Comparison of ENCODE assay signal across 7 cellular contexts in genomic region chr19:48644355-48644754, GRCh38. TPM values are rescaled to one million over a fixed set of nuclear protein-coding genes. Genes with fewer than 3 reads are reported as not detected.
A peak's percentile ranks its signal among the peaks of the same experiment; 100 is the strongest.
DNase-seq lines count a peak whose midpoint lies in the region; ATAC-seq and TF ChIP-seq lines count a peak whose summit lies in the region.
"Had no signal": no experiment of that assay in that cellular context is flagged by ENCODE, and none has a peak within 500 bp of the region (broad histone marks: within the 10 kb centered on the region; RNA-seq: fewer than 3 reads in every experiment).

No MANE protein-coding gene starts in this region.

- no peaks in the 10 kb centered on the region for H3K36me3 Mint-ChIP-seq in activated naive CD4-positive, alpha-beta T cell treated with anti-CD3 and anti-CD28 coated beads, Interleukin-2, amount 10 ng/mL, durations not matched to agents 7 days and 5 days
- H3K36me3 Mint-ChIP-seq in stimulated activated naive B cell treated with anti-CD40 and anti-IgM and Interleukin-4, amounts not matched to agents 10 μg/mL and 1 μg/mL and 100 μg/mL, for 72 hours, result peaks cover 0 to 5% of the 10 kb centered on the region in 2 donors

- H3K27ac ChIP-seq in hepatocyte (no peak overlapping the region), stomach smooth muscle (ENCODE audit: low read length) (no peak overlapping the region)

- H3K9me3 ChIP-seq in hepatocyte (ENCODE audit: low read depth), result no peaks in the 10 kb centered on the region
- no peaks in the 10 kb centered on the region for H3K9me3 ChIP-seq in stomach smooth muscle (ENCODE audit: control insufficient read depth in 2 of 2, low read length in 2 of 2)

- H3K4me1 Mint-ChIP-seq in activated naive CD4-positive, alpha-beta T cell treated with anti-CD3 and anti-CD28 coated beads, Interleukin-2, amount 10 ng/mL, durations not matched to agents 7 days and 5 days, result peaks cover 50% of the 10 kb centered on the region
- peaks cover 30 to 40% of the 10 kb centered on the region in 2 donors for H3K4me1 Mint-ChIP-seq in stimulated activated naive B cell treated with anti-CD40 and anti-IgM and Interleukin-4, amounts not matched to agents 10 μg/mL and 1 μg/mL and 100 μg/mL, for 72 hours

- peaks cover 11% of the 10 kb centered on the region for H3K4me1 ChIP-seq in hepatocyte (ENCODE audit: insufficient read depth)
- peaks cover 19% of the 10 kb centered on the region for H3K4me1 ChIP-seq in stomach smooth muscle (ENCODE audit: control insufficient read depth, insufficient read depth, low read length)

- 70% methylated on average over 4 of the region's 4 CpGs for WGBS in hepatocyte (ENCODE audit: low lambda C conversion rate, missing lambda C conversion rate)

- H3K4me2 ChIP-seq in hepatocyte, result peak overlapping the region; percentile 99

- H3K36me3 ChIP-seq in hepatocyte (replicated peaks; ENCODE audit: insufficient read depth, low read depth) (no peaks in the 10 kb centered on the region), stomach smooth muscle (ENCODE audit: control insufficient read depth in 2 of 2, insufficient read depth in 2 of 2, low read length in 2 of 2) (no peaks in the 10 kb centered on the region)

- no peak overlapping the region for H3K27ac Mint-ChIP-seq in activated naive CD4-positive, alpha-beta T cell treated with anti-CD3 and anti-CD28 coated beads, Interleukin-2, amount 10 ng/mL, durations not matched to agents 7 days and 5 days
- no peak overlapping the region for H3K27ac Mint-ChIP-seq in stimulated activated naive B cell treated with anti-CD40 and anti-IgM and Interleukin-4, amounts not matched to agents 10 μg/mL and 1 μg/mL and 100 μg/mL, for 72 hours

- H4K20me1 ChIP-seq in hepatocyte (ENCODE audit: insufficient read depth, poor library complexity, severe bottlenecking), result no peaks in the 10 kb centered on the region

- H3K4me3 ChIP-seq in hepatocyte (no peak overlapping the region), stomach smooth muscle (ENCODE audit: low read length in 2 of 2) (peak overlapping the region; percentile 79 to 87)

- no peak overlapping the region for H2AFZ ChIP-seq in hepatocyte

- H3K27me3 ChIP-seq in hepatocyte (no peaks in the 10 kb centered on the region), stomach smooth muscle (ENCODE audit: control insufficient read depth in 1 of 2, insufficient read depth in 2 of 2, low read length in 2 of 2) (no peaks in the 10 kb centered on the region)

- peak overlapping the region; percentile 32 to 36 for H3K9ac ChIP-seq in stomach smooth muscle (ENCODE audit: low read length in 2 of 2)

- H3K9me3 Mint-ChIP-seq in activated naive CD4-positive, alpha-beta T cell treated with anti-CD3 and anti-CD28 coated beads, Interleukin-2, amount 10 ng/mL, durations not matched to agents 7 days and 5 days, result no peaks in the 10 kb centered on the region
- no peaks in the 10 kb centered on the region for H3K9me3 Mint-ChIP-seq in stimulated activated naive B cell treated with anti-CD40 and anti-IgM and Interleukin-4, amounts not matched to agents 10 μg/mL and 1 μg/mL and 100 μg/mL, for 72 hours

- ATAC-seq in stimulated activated naive B cell treated with anti-CD40 and anti-IgM and Interleukin-4, amounts not matched to agents 10 μg/mL and 1 μg/mL and 100 μg/mL, for 72 hours (replicated peaks), result no peak

- H3K79me2 ChIP-seq in hepatocyte, result no peaks in the 10 kb centered on the region

- H3K4me3 Mint-ChIP-seq in activated naive CD4-positive, alpha-beta T cell treated with anti-CD3 and anti-CD28 coated beads, Interleukin-2, amount 10 ng/mL, durations not matched to agents 7 days and 5 days, result peak overlapping the region; percentile 75
- H3K4me3 Mint-ChIP-seq in stimulated activated naive B cell treated with anti-CD40 and anti-IgM and Interleukin-4, amounts not matched to agents 10 μg/mL and 1 μg/mL and 100 μg/mL, for 72 hours, result no peak overlapping the region

- no peak for TF ChIP-seq CTCF in hepatocyte (IDR thresholded peaks at IDR 0.05; ENCODE audit: poor library complexity)

- no peaks in the 10 kb centered on the region for H3K9me2 ChIP-seq in hepatocyte (replicated peaks; ENCODE audit: insufficient read depth)

- CTCF ChIA-PET in activated naive CD4-positive, alpha-beta T cell treated with anti-CD3 and anti-CD28 coated beads, Interleukin-2, amount 10 ng/mL, durations not matched to agents 7 days and 5 days (lab: Charles Lee), result interaction anchor here (0.6 to 3.4 kb wide), 5 partner anchors 10 to 192 kb away, joined by 3 to 31 read pairs (median 4); partner anchors contain the start of gene HSD17B14

- peaks cover 22% of the 10 kb centered on the region for H3K27me3 Mint-ChIP-seq in activated naive CD4-positive, alpha-beta T cell treated with anti-CD3 and anti-CD28 coated beads, Interleukin-2, amount 10 ng/mL, durations not matched to agents 7 days and 5 days
- no peaks in the 10 kb centered on the region for H3K27me3 Mint-ChIP-seq in stimulated activated naive B cell treated with anti-CD40 and anti-IgM and Interleukin-4, amounts not matched to agents 10 μg/mL and 1 μg/mL and 100 μg/mL, for 72 hours

- no peak for DNase-seq in activated naive CD4-positive, alpha-beta T cell treated with anti-CD3 and anti-CD28 coated beads, Interleukin-2, amount 10 ng/mL, durations not matched to agents 7 days and 5 days
- DNase-seq in activated naive CD4-positive, alpha-beta T cell treated with Interleukin-2 at 50 U/mL for 16 hours, result no peak
- no peak for DNase-seq in hepatocyte (ENCODE audit: low spot score)
- DNase-seq in NCI-H1694 (lab: John Stamatoyannopoulos, UW), result no peak
- no peak for DNase-seq in stimulated activated naive B cell treated with anti-CD40 and anti-IgM and Interleukin-4, amounts not matched to agents 10 μg/mL and 1 μg/mL and 100 μg/mL, for 72 hours

RNA-seq across cellular contexts. Expression of gene CA11, which starts 1.6 kb away (rescaled TPM):
- total RNA-seq in hepatocyte, result 11.7 and 12.0 TPM in 2 replicates
- polyA plus RNA-seq in hepatocyte, result 43.6 and 48.6 TPM in 2 replicates

RNA-seq across cellular contexts. Expression of gene DBP, which starts 7.2 kb away (rescaled TPM):
- 3.9 and 5.4 TPM in 2 replicates for total RNA-seq in hepatocyte
- polyA plus RNA-seq in hepatocyte, result 11.8 and 20.4 TPM in 2 replicates

RNA-seq across cellular contexts. Expression of gene SPHK2, which starts 25.0 kb away (rescaled TPM):
- total RNA-seq in hepatocyte, result 45.2 and 56.7 TPM in 2 replicates
- 39.4 and 48.2 TPM in 2 replicates for polyA plus RNA-seq in hepatocyte

RNA-seq across cellular contexts. Expression of gene RPL18, which starts 25.4 kb away (rescaled TPM):
- total RNA-seq in hepatocyte, result 1,372 and 1,462 TPM in 2 replicates
- 616 and 623 TPM in 2 replicates for polyA plus RNA-seq in hepatocyte

RNA-seq across cellular contexts. Expression of gene NTN5, which starts 28.5 kb away (rescaled TPM):
- 0.08 TPM in 1 of 2 replicates, not detected in the other for total RNA-seq in hepatocyte
- 0.33 and 0.60 TPM in 2 replicates for polyA plus RNA-seq in hepatocyte
- total RNA-seq: LHCN-M2 had no signal
